Comparison of ENCODE assay signal across 1 cellular context in the genomic region with DNA sequence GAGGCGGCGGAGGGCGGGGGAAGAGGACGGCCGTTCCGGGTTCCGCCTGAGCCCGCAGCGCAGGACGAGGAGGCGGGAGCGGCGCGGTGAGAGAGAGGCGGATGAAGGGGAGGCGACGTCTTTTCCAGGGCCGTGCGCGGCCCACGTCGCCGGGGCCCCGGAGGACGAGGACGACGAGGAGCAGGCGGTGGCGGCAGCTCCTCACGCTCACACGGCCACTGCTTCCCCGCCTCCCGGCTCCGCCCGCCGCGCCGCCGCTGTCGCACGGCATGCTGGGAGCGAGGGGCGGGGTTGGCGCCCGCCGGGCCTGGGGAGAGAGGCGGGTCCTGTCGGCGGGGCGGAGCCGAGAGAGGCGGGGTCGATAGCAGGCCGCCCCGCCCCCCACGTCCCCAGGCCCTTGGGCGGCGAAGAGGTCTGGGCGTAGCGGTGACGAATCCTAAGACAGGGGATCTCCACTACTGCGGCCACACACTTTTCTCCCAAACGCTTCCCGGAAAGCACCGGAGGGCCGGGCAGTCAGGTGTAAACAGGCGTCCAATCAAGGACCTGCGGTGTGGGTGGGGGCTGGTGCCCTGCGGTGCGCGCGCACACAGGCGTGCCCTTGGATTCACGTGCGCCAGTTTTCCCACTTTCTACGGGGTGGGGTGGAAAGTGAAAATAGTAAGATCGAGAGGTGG.
A peak's percentile ranks its signal among the peaks of the same experiment; 100 is the strongest.
TF ChIP-seq lines count a peak whose summit lies in the region.

Gene SMG1, minus strand, starts transcription at position 220 of the 677 bp plus-strand sequence. CDS start 367 bp downstream, outside the sequence.

TF ChIP-seq in HepG2, 621 proteins besides CTCF, POLR2A, EP300 and RAD21 (continued from another document and continues in another):
- peak; percentile 70; the same call in 1 of the 2 replicates for TF ChIP-seq ZNF609 (CRISPR knock-in tag; IDR thresholded peaks at IDR 0.05; ENCODE audit: borderline replicate concordance)
- peak; percentile 93 for TF ChIP-seq KLF11 (CRISPR knock-in tag; IDR thresholded peaks at IDR 0.05)
- TF ChIP-seq TEAD3 (CRISPR knock-in tag; optimal IDR thresholded peaks at IDR 0.05; ENCODE audit: borderline replicate concordance) = peak; percentile 20
- TF ChIP-seq ZNF281 (CRISPR knock-in tag; IDR thresholded peaks at IDR 0.05; ENCODE audit: borderline replicate concordance) = peak; percentile 92
- TF ChIP-seq ZNF253 (CRISPR knock-in tag; IDR thresholded peaks at IDR 0.05; ENCODE audit: borderline replicate concordance) = peak; percentile 65; the same call in 1 of the 2 replicates
- peak; percentile 77; the same call in 1 of the 2 replicates for TF ChIP-seq SKIL (CRISPR knock-in tag; IDR thresholded peaks at IDR 0.05; ENCODE audit: borderline replicate concordance)
- TF ChIP-seq BATF2 (CRISPR knock-in tag; IDR thresholded peaks at IDR 0.05) = 0 out of 2 replicates have a peak, but pooled peaks have one; percentile 66
- TF ChIP-seq RELA (CRISPR knock-in tag; IDR thresholded peaks at IDR 0.05) = peak; percentile 23; the same call in 1 of the 2 replicates
- TF ChIP-seq ZNF878 (CRISPR knock-in tag; IDR thresholded peaks at IDR 0.05) = peak; percentile 94; the same call in 1 of the 2 replicates
- peak; percentile 38; the same call in 1 of the 2 replicates for TF ChIP-seq FIP1L1 (IDR thresholded peaks at IDR 0.05; ENCODE audit: borderline replicate concordance, insufficient read depth, low read depth, low read length)
- peak; percentile 68 for TF ChIP-seq DNMT1 (CRISPR knock-in tag; IDR thresholded peaks at IDR 0.05)
- peak; percentile 98; the same call in 1 of the 2 replicates for TF ChIP-seq ZMAT3 (CRISPR knock-in tag; conservative IDR thresholded peaks at IDR 0.05)
- peak; percentile 98 for TF ChIP-seq SNAI1 (CRISPR knock-in tag; IDR thresholded peaks at IDR 0.05; ENCODE audit: borderline replicate concordance)
- TF ChIP-seq ZNF879 (CRISPR knock-in tag; IDR thresholded peaks at IDR 0.05) = peak; percentile 87; the same call in 1 of the 2 replicates
- peak; percentile 64; the same call in 1 of the 2 replicates for TF ChIP-seq ZNF83 (CRISPR knock-in tag; IDR thresholded peaks at IDR 0.05; ENCODE audit: borderline replicate concordance)
- peak; percentile 56; the same call in 1 of the 2 replicates for TF ChIP-seq THRA (CRISPR knock-in tag; IDR thresholded peaks at IDR 0.05; ENCODE audit: borderline replicate concordance)
- peak; percentile 92 for TF ChIP-seq ZNF784 (CRISPR knock-in tag; IDR thresholded peaks at IDR 0.05; ENCODE audit: borderline replicate concordance)
- TF ChIP-seq, protein P1, sequence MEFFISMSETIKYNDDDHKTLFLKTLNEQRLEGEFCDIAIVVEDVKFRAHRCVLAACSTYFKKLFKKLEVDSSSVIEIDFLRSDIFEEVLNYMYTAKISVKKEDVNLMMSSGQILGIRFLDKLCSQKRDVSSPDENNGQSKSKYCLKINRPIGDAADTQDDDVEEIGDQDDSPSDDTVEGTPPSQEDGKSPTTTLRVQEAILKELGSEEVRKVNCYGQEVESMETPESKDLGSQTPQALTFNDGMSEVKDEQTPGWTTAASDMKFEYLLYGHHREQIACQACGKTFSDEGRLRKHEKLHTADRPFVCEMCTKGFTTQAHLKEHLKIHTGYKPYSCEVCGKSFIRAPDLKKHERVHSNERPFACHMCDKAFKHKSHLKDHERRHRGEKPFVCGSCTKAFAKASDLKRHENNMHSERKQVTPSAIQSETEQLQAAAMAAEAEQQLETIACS (CRISPR knock-in tag; IDR thresholded peaks at IDR 0.05) = peak; percentile 86
- peak; percentile 93; the same call in 1 of the 2 replicates for TF ChIP-seq ELF4 (CRISPR knock-in tag; IDR thresholded peaks at IDR 0.05; ENCODE audit: borderline replicate concordance)
- TF ChIP-seq NFKBIZ (CRISPR knock-in tag; IDR thresholded peaks at IDR 0.05) = peak; percentile 64; the same call in 1 of the 2 replicates
- peak; percentile 68 for TF ChIP-seq ZNF136 (CRISPR knock-in tag; IDR thresholded peaks at IDR 0.05; ENCODE audit: low read depth)
- peak; percentile 90; the same call in 1 of the 2 replicates for TF ChIP-seq BCL3 (CRISPR knock-in tag; IDR thresholded peaks at IDR 0.05)
- peak; percentile 50; the same call in 1 of the 2 replicates for TF ChIP-seq GATA4 (IDR thresholded peaks at IDR 0.05; ENCODE audit: borderline replicate concordance, low read depth)
- TF ChIP-seq NRL (CRISPR knock-in tag; IDR thresholded peaks at IDR 0.05; ENCODE audit: borderline replicate concordance) = peak; percentile 92; the same call in 1 of the 2 replicates
- peak; percentile 60 for TF ChIP-seq AGO2 (optimal IDR thresholded peaks at IDR 0.05; ENCODE audit: low read depth, low read length)
- peak; percentile 78 for TF ChIP-seq MTA1 (CRISPR knock-in tag; IDR thresholded peaks at IDR 0.05; ENCODE audit: borderline replicate concordance)
- TF ChIP-seq, protein P2, sequence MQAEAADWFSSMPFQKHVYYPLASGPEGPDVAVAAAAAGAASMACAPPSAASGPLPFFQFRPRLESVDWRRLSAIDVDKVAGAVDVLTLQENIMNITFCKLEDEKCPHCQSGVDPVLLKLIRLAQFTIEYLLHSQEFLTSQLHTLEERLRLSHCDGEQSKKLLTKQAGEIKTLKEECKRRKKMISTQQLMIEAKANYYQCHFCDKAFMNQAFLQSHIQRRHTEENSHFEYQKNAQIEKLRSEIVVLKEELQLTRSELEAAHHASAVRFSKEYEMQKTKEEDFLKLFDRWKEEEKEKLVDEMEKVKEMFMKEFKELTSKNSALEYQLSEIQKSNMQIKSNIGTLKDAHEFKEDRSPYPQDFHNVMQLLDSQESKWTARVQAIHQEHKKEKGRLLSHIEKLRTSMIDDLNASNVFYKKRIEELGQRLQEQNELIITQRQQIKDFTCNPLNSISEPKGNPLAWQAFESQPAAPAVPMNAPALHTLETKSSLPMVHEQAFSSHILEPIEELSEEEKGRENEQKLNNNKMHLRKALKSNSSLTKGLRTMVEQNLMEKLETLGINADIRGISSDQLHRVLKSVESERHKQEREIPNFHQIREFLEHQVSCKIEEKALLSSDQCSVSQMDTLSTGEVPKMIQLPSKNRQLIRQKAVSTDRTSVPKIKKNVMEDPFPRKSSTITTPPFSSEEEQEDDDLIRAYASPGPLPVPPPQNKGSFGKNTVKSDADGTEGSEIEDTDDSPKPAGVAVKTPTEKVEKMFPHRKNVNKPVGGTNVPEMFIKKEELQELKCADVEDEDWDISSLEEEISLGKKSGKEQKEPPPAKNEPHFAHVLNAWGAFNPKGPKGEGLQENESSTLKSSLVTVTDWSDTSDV (CRISPR knock-in tag; IDR thresholded peaks at IDR 0.05) = peak; percentile 49; the same call in 1 of the 2 replicates
- TF ChIP-seq ZNF788 (CRISPR knock-in tag; IDR thresholded peaks at IDR 0.05; ENCODE audit: borderline replicate concordance) = peak; percentile 74; the same call in 1 of the 2 replicates
- TF ChIP-seq SNAPC2 (CRISPR knock-in tag; IDR thresholded peaks at IDR 0.05) = peak; percentile 97
- peak; percentile 16; the same call in 1 of the 2 replicates for TF ChIP-seq HOXA9 (CRISPR knock-in tag; IDR thresholded peaks at IDR 0.05; ENCODE audit: borderline replicate concordance)
- TF ChIP-seq PHF5A (CRISPR knock-in tag; IDR thresholded peaks at IDR 0.05; ENCODE audit: low read depth, unreplicated experiment) = peak; percentile 45
